10 cellular contexts compared by ENCODE assay signal in genomic region chr5:72597456-72597948, GRCh38.
DNase-seq lines count a peak whose midpoint lies in the region; ATAC-seq and TF ChIP-seq lines count a peak whose summit lies in the region.
"Had no signal": no experiment of that assay in that cellular context is flagged by ENCODE, and none has a peak within 500 bp of the region (broad histone marks: within the 10 kb centered on the region; RNA-seq: fewer than 3 reads in every experiment).

No MANE protein-coding gene starts in this region.

- DNase-seq in Right ventricle myocardium inferior (ENCODE audit: missing footprints) (no peak), cardiac septum (ENCODE audit: low spot score) (no peak), cardiac fibroblast (ENCODE audit: low read depth in 2 of 2) (peak; percentile 88 to 90), vagina (ENCODE audit: extremely low spot score in 2 of 2) (no peak), NCI-H187 (lab: John Stamatoyannopoulos, UW) (no peak)
- DNase-seq: activated CD8-positive, alpha-beta T cell treated with anti-CD3 and anti-CD28 coated beads for 36 hours had no signal

- H3K9me3 ChIP-seq in vagina = no peaks in the 10 kb centered on the region

- TF ChIP-seq CTCF in cardiac fibroblast (IDR thresholded peaks at IDR 0.05; ENCODE audit: low read depth, low read length) (no peak), vagina (IDR thresholded peaks at IDR 0.05) (no peak)

- H3K4me3 ChIP-seq in cardiac fibroblast (replicated peaks in 1 of 2; ENCODE audit: low read depth in 2 of 2, low read length in 2 of 2) (peak overlapping the region in 1 of 2 donors; percentile 2), vagina (no peak overlapping the region)

- H3K36me3 ChIP-seq in vagina = no peaks in the 10 kb centered on the region

- H3K27me3 ChIP-seq in layer of hippocampus (ENCODE audit: control insufficient read depth, insufficient read depth, low read length) = no peaks in the 10 kb centered on the region
- no peaks in the 10 kb centered on the region for H3K27me3 ChIP-seq in vagina

- H3K27ac ChIP-seq in layer of hippocampus (ENCODE audit: low read depth, low read length) = peak overlapping the region; percentile 2
- peak overlapping the region; percentile 15 for H3K27ac ChIP-seq in vagina
- H3K27ac ChIP-seq: C4-2B had no signal

- TF ChIP-seq POLR2A in vagina (IDR thresholded peaks at IDR 0.05) = no peak

- intact Hi-C loops in Right ventricle myocardium inferior (cut with DNase I) = no loop called here
- intact Hi-C loops in cardiac septum (cut with DNase I) = loop anchor here (5.0 kb wide), 1 partner anchor 35 kb away; no protein-coding TSS in a partner anchor
- intact Hi-C loops in vagina (cut with DNase I) = no loop called here

- ATAC-seq in Right ventricle myocardium inferior (peak; percentile 62), GM19328 (IDR thresholded peaks at IDR 0.05; ENCODE audit: unreplicated experiment) (no peak), GM18867 (IDR thresholded peaks at IDR 0.05; ENCODE audit: unreplicated experiment) (no peak)
- ATAC-seq: activated CD8-positive, alpha-beta T cell treated with anti-CD3 and anti-CD28 coated beads for 36 hours had no signal

- H3K4me1 ChIP-seq in vagina = peaks cover 42% of the 10 kb centered on the region

Comparison
In these comparisons a context has a peak if more than half of its experiments do, and no peak if none do; other contexts are left out.
1. DNase-seq: peak in cardiac fibroblast (2 of 2); none in Right ventricle myocardium inferior (single experiment), cardiac septum (single experiment), vagina (0 of 2) and NCI-H187 (0 of 2).